ENCODE assay signal across 14 cellular contexts in genomic region chr7:134811798-134812197, GRCh38. TPM values are rescaled to one million over a fixed set of nuclear protein-coding genes. Genes with fewer than 3 reads are reported as not detected.
A peak's percentile ranks its signal among the peaks of the same experiment; 100 is the strongest.
DNase-seq lines count a peak whose midpoint lies in the region; ATAC-seq and TF ChIP-seq lines count a peak whose summit lies in the region.
"Had no signal": no experiment of that assay in that cellular context is flagged by ENCODE, and none has a peak within 500 bp of the region (broad histone marks: within the 10 kb centered on the region; RNA-seq: fewer than 3 reads in every experiment).

No MANE protein-coding gene starts in this region.

- H3K79me2 ChIP-seq in GM23248 (ENCODE audit: insufficient read depth) (peaks cover 100% of the 10 kb centered on the region), hepatocyte (peaks cover 65% of the 10 kb centered on the region), smooth muscle cell (ENCODE audit: low read depth) (peaks cover 100% of the 10 kb centered on the region)

- H3F3A ChIP-seq in GM23248 (ENCODE audit: insufficient read depth), result peaks cover 93% of the 10 kb centered on the region
- H3F3A ChIP-seq in smooth muscle cell (ENCODE audit: low read depth), result peaks cover 29% of the 10 kb centered on the region

- no peak for ATAC-seq in HG03378 (IDR thresholded peaks at IDR 0.05; ENCODE audit: unreplicated experiment)
- ATAC-seq: psoas muscle had no signal

- no peak overlapping the region for H3K9ac ChIP-seq in GM23248
- no peak overlapping the region for H3K9ac ChIP-seq in smooth muscle cell (ENCODE audit: low read depth)
- H3K9ac ChIP-seq: BLaER1 treated with 17β-estradiol and CSF1 and Interleukin-3, amounts not matched to agents 10 nM and 100 nM had no signal

- peaks cover 97% of the 10 kb centered on the region for H3K4me1 Mint-ChIP-seq in chondrocyte (ENCODE audit: low read depth)

- H3K27me3 Mint-ChIP-seq in chondrocyte (ENCODE audit: low read depth), result no peaks in the 10 kb centered on the region

- TF ChIP-seq POLR2A in thyroid gland (IDR thresholded peaks at IDR 0.05), result no peak

- H2AFZ ChIP-seq in GM23248 (no peak overlapping the region), hepatocyte (no peak overlapping the region), smooth muscle cell (ENCODE audit: low read depth) (no peak overlapping the region)

- H3K4me3 Mint-ChIP-seq in chondrocyte (ENCODE audit: unreplicated experiment), result peak overlapping the region; percentile 32

- no peaks in the 10 kb centered on the region for H3K9me3 Mint-ChIP-seq in chondrocyte (ENCODE audit: low read depth)

- in situ Hi-C loops in GM23248 (cut with MboI), result no loop called here

- H3K27ac ChIP-seq in GM23248 (peak overlapping the region; percentile 26), hepatocyte (peak overlapping the region; percentile 21), smooth muscle cell (ENCODE audit: low read depth) (peak overlapping the region; percentile 98), thyroid gland (peak overlapping the region in 1 of 3 donors; percentile 26)
- H3K27ac ChIP-seq: BLaER1 treated with 17β-estradiol and CSF1 and Interleukin-3, amounts not matched to agents 10 nM and 100 nM; psoas muscle; VCaP had no signal

- no peaks in the 10 kb centered on the region for H3K9me3 ChIP-seq in GM23248 (ENCODE audit: low read depth)
- no peaks in the 10 kb centered on the region for H3K9me3 ChIP-seq in hepatocyte (ENCODE audit: low read depth)
- H3K9me3 ChIP-seq in smooth muscle cell (replicated peaks; ENCODE audit: low read depth), result no peaks in the 10 kb centered on the region
- no peaks in the 10 kb centered on the region for H3K9me3 ChIP-seq in thyroid gland
- H3K9me3 ChIP-seq: psoas muscle had no signal

- peak; percentile 54 for DNase-seq in GM23248
- DNase-seq in chondrocyte (ENCODE audit: low spot score), result no peak
- DNase-seq in hepatocyte (ENCODE audit: low spot score), result no peak
- no peak for DNase-seq in smooth muscle cell (lab: John Stamatoyannopoulos, UW; ENCODE audit: unreplicated experiment)
- DNase-seq in T-helper 2 cell, result no peak
- no peak for DNase-seq in NCI-H2081 (lab: John Stamatoyannopoulos, UW)
- no peak for DNase-seq in thyroid gland
- DNase-seq: caudate nucleus; NCI-H2171 treated with DMSO at 0.1 percent for 48 hours; psoas muscle; stimulated activated CD4-positive, alpha-beta T cell treated with anti-CD3 and anti-CD28 coated beads, Interleukin-2, amount 100 ng/mL, for 48 hours had no signal

- WGBS in GM23248 (ENCODE audit: low coverage in 1 of 2, low lambda C conversion rate in 2 of 2, missing lambda C conversion rate in 2 of 2), 2 experiments, result 0 to 1% methylated on average over 2 of the region's 2 CpGs
- WGBS in hepatocyte (ENCODE audit: low lambda C conversion rate, missing lambda C conversion rate), result 29% methylated on average over 2 of the region's 2 CpGs
- 36% methylated on average over 2 of the region's 2 CpGs for WGBS in smooth muscle cell (ENCODE audit: low lambda C conversion rate)
- WGBS in thyroid gland, 2 donors, result 33 to 66% methylated on average over 2 of the region's 2 CpGs

- H3K36me3 ChIP-seq in GM23248 (ENCODE audit: low read depth) (peaks cover 43% of the 10 kb centered on the region), hepatocyte (replicated peaks; ENCODE audit: insufficient read depth, low read depth) (no peaks in the 10 kb centered on the region), smooth muscle cell (ENCODE audit: low read depth) (no peaks in the 10 kb centered on the region), thyroid gland (no peaks in the 10 kb centered on the region)

- intact Hi-C loops in thyroid gland (cut with DNase I), result no loop called here

- H4K20me1 ChIP-seq in GM23248 (ENCODE audit: insufficient read depth) (0 out of 2 replicates have a peak, but pooled peaks cover 3% of the 10 kb centered on the region), hepatocyte (ENCODE audit: insufficient read depth, poor library complexity, severe bottlenecking) (no peaks in the 10 kb centered on the region), smooth muscle cell (ENCODE audit: low read depth) (peaks cover 100% of the 10 kb centered on the region)
- H4K20me1 ChIP-seq: BLaER1 treated with 17β-estradiol and CSF1 and Interleukin-3, amounts not matched to agents 10 nM and 100 nM had no signal

- peak overlapping the region; percentile 87 for H3K27ac Mint-ChIP-seq in chondrocyte (ENCODE audit: unreplicated experiment)

- H3K9me2 ChIP-seq in GM23248 (ENCODE audit: insufficient read depth), result no peaks in the 10 kb centered on the region
- no peaks in the 10 kb centered on the region for H3K9me2 ChIP-seq in hepatocyte (replicated peaks; ENCODE audit: insufficient read depth)

- H3K4me1 ChIP-seq in GM23248 (ENCODE audit: insufficient read depth) (peaks cover 75% of the 10 kb centered on the region), hepatocyte (ENCODE audit: insufficient read depth) (peaks cover 4% of the 10 kb centered on the region), smooth muscle cell (ENCODE audit: low read depth) (peaks cover 21% of the 10 kb centered on the region), thyroid gland (peaks cover 0 to 8% of the 10 kb centered on the region in 2 donors)
- H3K4me1 ChIP-seq: psoas muscle had no signal

- H3K4me3 ChIP-seq in GM23248 (peak overlapping the region; percentile 34; the same call in 1 of the 2 replicates), hepatocyte (no peak overlapping the region), smooth muscle cell (no peak overlapping the region), thyroid gland (replicated peaks in 1 of 3) (no peak overlapping the region)
- H3K4me3 ChIP-seq: BLaER1 treated with 17β-estradiol and CSF1 and Interleukin-3, amounts not matched to agents 10 nM and 100 nM; psoas muscle had no signal

- peaks cover 56% of the 10 kb centered on the region for H3K36me3 Mint-ChIP-seq in chondrocyte (ENCODE audit: low read depth)

- peak overlapping the region; percentile 46 for H3K4me2 ChIP-seq in GM23248 (ENCODE audit: unreplicated experiment)
- H3K4me2 ChIP-seq in hepatocyte, result no peak overlapping the region
- peak overlapping the region; percentile 75 for H3K4me2 ChIP-seq in smooth muscle cell

- TF ChIP-seq CTCF in chondrocyte (IDR thresholded peaks at IDR 0.05) (no peak), hepatocyte (IDR thresholded peaks at IDR 0.05; ENCODE audit: poor library complexity) (no peak), smooth muscle cell (IDR thresholded peaks at IDR 0.05; ENCODE audit: borderline replicate concordance, insufficient read depth, poor library complexity, severe bottlenecking) (no peak), thyroid gland (IDR thresholded peaks at IDR 0.05) (no peak)

- H3K27me3 ChIP-seq in GM23248 (replicated peaks; ENCODE audit: insufficient read depth), result no peaks in the 10 kb centered on the region
- H3K27me3 ChIP-seq in hepatocyte, result no peaks in the 10 kb centered on the region
- no peaks in the 10 kb centered on the region for H3K27me3 ChIP-seq in smooth muscle cell (ENCODE audit: low read depth)
- no peaks in the 10 kb centered on the region for H3K27me3 ChIP-seq in thyroid gland
- H3K27me3 ChIP-seq: BLaER1 treated with 17β-estradiol and CSF1 and Interleukin-3, amounts not matched to agents 10 nM and 100 nM had no signal

RNA-seq across cellular contexts. Expression of gene CALD1, which starts 32.4 kb away (rescaled TPM):
- 674 and 698 TPM in 2 replicates for total RNA-seq in GM23248 (2014; rRNA removed; shearing (Covaris generic))
- polyA plus RNA-seq in GM23248 (2016; fragmentation: Nextera tagmentation; extraction: Ambion mirVana), result 1,687 and 1,703 TPM in 2 replicates
- total RNA-seq in chondrocyte, result 1,623 to 1,979 TPM (median 1,941 TPM) in 3 replicates
- total RNA-seq in hepatocyte, result 207 and 219 TPM in 2 replicates
- 333 and 406 TPM in 2 replicates for polyA plus RNA-seq in hepatocyte
- 948 and 1,024 TPM in 2 replicates for total RNA-seq in smooth muscle cell
- polyA plus RNA-seq in smooth muscle cell, result 1,552 and 1,869 TPM in 2 replicates
- 100 to 1,000 TPM; 141 to 223 (median 169) TPM for total RNA-seq in thyroid gland
